Comparison of ENCODE assay signal across 13 cellular contexts in the genomic region with DNA sequence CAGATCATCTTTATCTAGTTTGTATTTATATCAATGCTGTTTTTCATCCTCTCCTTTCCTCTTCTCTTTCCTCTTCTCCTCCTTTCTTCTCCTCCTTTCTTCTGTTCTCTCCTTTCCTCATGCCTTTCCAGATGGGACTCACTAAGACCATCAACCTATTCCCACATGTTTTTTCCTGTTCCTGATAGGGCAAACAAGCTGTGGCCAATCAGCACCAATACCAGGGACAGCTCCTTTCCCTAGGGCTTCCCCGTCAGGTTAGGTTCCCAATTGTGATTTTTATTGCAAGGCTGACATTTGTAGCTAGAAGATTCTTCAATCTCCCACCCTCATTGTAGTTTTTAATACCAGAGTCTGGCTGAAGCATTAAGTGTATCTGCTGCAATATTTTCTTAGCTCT.
DNase-seq lines count a peak whose midpoint lies in the region; ATAC-seq and TF ChIP-seq lines count a peak whose summit lies in the region.
"Had no signal": no experiment of that assay in that cellular context is flagged by ENCODE, and none has a peak within 500 bp of the region (broad histone marks: within the 10 kb centered on the region; RNA-seq: fewer than 3 reads in every experiment).

No MANE protein-coding gene starts in this region.

- CTCF ChIA-PET in HCT116 (lab: Charles Lee), result no interaction called here

- no peak overlapping the region for H2AFZ ChIP-seq in HCT116 (ENCODE audit: low read depth, low read length, poor library complexity, severe bottlenecking)

- TF ChIP-seq CTCF in HCT116 (IDR thresholded peaks at IDR 0.05 in 2 of 3, conservative IDR thresholded peaks at IDR 0.05 in 1 of 3; ENCODE audit: borderline replicate concordance in 1 of 3, insufficient read depth in 1 of 3, low read depth in 2 of 3, low read length in 2 of 3), result no peak
- no peak for TF ChIP-seq CTCF in fibroblast of pulmonary artery (IDR thresholded peaks at IDR 0.05; ENCODE audit: low read length, missing control alignments)
- TF ChIP-seq CTCF in tibial nerve (IDR thresholded peaks at IDR 0.05), result no peak

- peaks cover 47% of the 10 kb centered on the region for H3K27me3 ChIP-seq in HCT116 (ENCODE audit: insufficient read depth, low read length)
- no peaks in the 10 kb centered on the region for H3K27me3 ChIP-seq in tibial nerve

- no peaks in the 10 kb centered on the region; a peak in 1 of 4 replicates for H3K4me1 ChIP-seq in HCT116 (ENCODE audit: control insufficient read depth in 1 of 2, insufficient read depth in 2 of 2, low read length in 2 of 2)
- H3K4me1 ChIP-seq in tibial nerve, result no peaks in the 10 kb centered on the region

- RAD21 ChIA-PET in HCT116 (lab: Charles Lee; ENCODE audit: low non-redundant PET in 1 of 2, low total read pairs in 2 of 2, uncharacterized antibody in 2 of 2, unreplicated experiment in 2 of 2), result no interaction called here

- H3K9ac ChIP-seq in HCT116 (ENCODE audit: low read length), result no peak overlapping the region

- H3K4me3 ChIP-seq in HCT116 (replicated peaks in 1 of 2; ENCODE audit: low read depth in 1 of 2, low read length in 2 of 2) (no peak overlapping the region), fibroblast of pulmonary artery (replicated peaks; ENCODE audit: low read depth, low read length) (no peak overlapping the region), tibial nerve (no peak overlapping the region)

- 29 to 47% methylated on average over 1 of the region's 1 CpG for WGBS in tibial nerve, 2 donors

- H3K4me2 ChIP-seq in HCT116 (ENCODE audit: low read length), result no peak overlapping the region

- POLR2A ChIA-PET in HCT116 (lab: Charles Lee), result no interaction called here

- no peak for TF ChIP-seq RAD21 in HCT116 (IDR thresholded peaks at IDR 0.05; ENCODE audit: low read depth)

- no peak for TF ChIP-seq EP300 in tibial nerve (IDR thresholded peaks at IDR 0.05)

- H3K36me3 ChIP-seq in HCT116 (ENCODE audit: control insufficient read depth in 1 of 2, insufficient read depth in 2 of 2, low read length in 2 of 2), result no peaks in the 10 kb centered on the region
- H3K36me3 ChIP-seq in tibial nerve, result no peaks in the 10 kb centered on the region

- H4K20me1 ChIP-seq in HCT116 (ENCODE audit: insufficient read depth), result no peaks in the 10 kb centered on the region; the same call in 1 of the 2 replicates

- no peak for DNase-seq in HCT116 (ENCODE audit: low read depth, low spot score)
- peak; percentile 69 for DNase-seq in fibroblast of pulmonary artery (ENCODE audit: low read depth)
- DNase-seq in smooth muscle cell of the brain vasculature (ENCODE audit: low read depth, low spot score), result peak; percentile 26
- DNase-seq in NOMO-1 treated with dmso at 0.1 percent for 144 hours (lab: John Stamatoyannopoulos, UW; ENCODE audit: unreplicated experiment), result no peak
- no peak for DNase-seq in left cardiac atrium
- no peak for DNase-seq in tibial nerve (ENCODE audit: low spot score in 2 of 2)
- DNase-seq: cerebellar nuclear complex, DMS53, head of caudate nucleus, KBM-7, SHP77 treated with DMSO at 0.1 percent for 48 hours had no signal

- TF ChIP-seq POLR2A in HCT116 (IDR thresholded peaks at IDR 0.05; ENCODE audit: borderline replicate concordance, extremely low read depth, insufficient read depth, insufficient read length) (no peak), tibial nerve (IDR thresholded peaks at IDR 0.05) (no peak)

- H3K9me2 ChIP-seq in HCT116 (ENCODE audit: insufficient read depth), result no peaks in the 10 kb centered on the region

- no TSS peak for BruUV-seq in HCT116 (replicated peaks; lab: Mats Ljungman, UMichigan)

- no peaks in the 10 kb centered on the region for H3K9me3 ChIP-seq in HCT116 (ENCODE audit: control insufficient read depth in 1 of 2, insufficient read depth in 1 of 2, low read depth in 1 of 2, low read length in 2 of 2)
- peaks cover 0 to 11% (median 0%) of the 10 kb centered on the region in 4 donors for H3K9me3 ChIP-seq in tibial nerve

- intact Hi-C loops in HCT116 (cut with micrococcal nuclease), result no loop called here
- intact Hi-C loops in left cardiac atrium (cut with DNase I), result no loop called here

- H3K79me2 ChIP-seq in HCT116 (ENCODE audit: insufficient read depth, low read length), result no peaks in the 10 kb centered on the region

- H3K27ac ChIP-seq in HCT116 (ENCODE audit: low read depth, low read length), result no peak overlapping the region
- no peak overlapping the region for H3K27ac ChIP-seq in tibial nerve

- ATAC-seq in HCT116 (no peak), SK-N-SH treated with all-trans-retinoic acid at 6 μM for 48 hours (0 out of 3 replicates have a peak, but pooled peaks have one; percentile 48), left cardiac atrium (no peak)
- ATAC-seq: activated T-helper 17 cell treated with anti-CD3 and anti-CD28 coated beads, Interleukin-2, amount 50 U/mL, for 72 hours had no signal

TF ChIP-seq in HCT116, 20 proteins besides CTCF, POLR2A, EP300 and RAD21:
- TF ChIP-seq, protein P1, sequence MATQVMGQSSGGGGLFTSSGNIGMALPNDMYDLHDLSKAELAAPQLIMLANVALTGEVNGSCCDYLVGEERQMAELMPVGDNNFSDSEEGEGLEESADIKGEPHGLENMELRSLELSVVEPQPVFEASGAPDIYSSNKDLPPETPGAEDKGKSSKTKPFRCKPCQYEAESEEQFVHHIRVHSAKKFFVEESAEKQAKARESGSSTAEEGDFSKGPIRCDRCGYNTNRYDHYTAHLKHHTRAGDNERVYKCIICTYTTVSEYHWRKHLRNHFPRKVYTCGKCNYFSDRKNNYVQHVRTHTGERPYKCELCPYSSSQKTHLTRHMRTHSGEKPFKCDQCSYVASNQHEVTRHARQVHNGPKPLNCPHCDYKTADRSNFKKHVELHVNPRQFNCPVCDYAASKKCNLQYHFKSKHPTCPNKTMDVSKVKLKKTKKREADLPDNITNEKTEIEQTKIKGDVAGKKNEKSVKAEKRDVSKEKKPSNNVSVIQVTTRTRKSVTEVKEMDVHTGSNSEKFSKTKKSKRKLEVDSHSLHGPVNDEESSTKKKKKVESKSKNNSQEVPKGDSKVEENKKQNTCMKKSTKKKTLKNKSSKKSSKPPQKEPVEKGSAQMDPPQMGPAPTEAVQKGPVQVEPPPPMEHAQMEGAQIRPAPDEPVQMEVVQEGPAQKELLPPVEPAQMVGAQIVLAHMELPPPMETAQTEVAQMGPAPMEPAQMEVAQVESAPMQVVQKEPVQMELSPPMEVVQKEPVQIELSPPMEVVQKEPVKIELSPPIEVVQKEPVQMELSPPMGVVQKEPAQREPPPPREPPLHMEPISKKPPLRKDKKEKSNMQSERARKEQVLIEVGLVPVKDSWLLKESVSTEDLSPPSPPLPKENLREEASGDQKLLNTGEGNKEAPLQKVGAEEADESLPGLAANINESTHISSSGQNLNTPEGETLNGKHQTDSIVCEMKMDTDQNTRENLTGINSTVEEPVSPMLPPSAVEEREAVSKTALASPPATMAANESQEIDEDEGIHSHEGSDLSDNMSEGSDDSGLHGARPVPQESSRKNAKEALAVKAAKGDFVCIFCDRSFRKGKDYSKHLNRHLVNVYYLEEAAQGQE (IDR thresholded peaks at IDR 0.05; ENCODE audit: low read depth), result peak; percentile 60
- no peak for TF ChIP-seq TCF7L2 (IDR thresholded peaks at IDR 0.05; ENCODE audit: borderline replicate concordance, extremely low read depth, insufficient read depth, insufficient read length)
TF ChIP-seq in HCT116: peak in this region for 1.

TF ChIP-seq in SK-N-SH treated with all-trans-retinoic acid at 6 μM for 48 hours, 23 proteins besides CTCF, POLR2A, EP300 and RAD21:
- no peak for TF ChIP-seq ESRRG (CRISPR knock-in tag; IDR thresholded peaks at IDR 0.05)
- TF ChIP-seq ZFP3 (CRISPR knock-in tag; IDR thresholded peaks at IDR 0.05), result no peak
- TF ChIP-seq RARB (CRISPR knock-in tag; IDR thresholded peaks at IDR 0.05), result no peak
- TF ChIP-seq ZNF70 (CRISPR knock-in tag; IDR thresholded peaks at IDR 0.05), result no peak
- no peak for TF ChIP-seq GLIS3 (CRISPR knock-in tag; IDR thresholded peaks at IDR 0.05)
- no peak for TF ChIP-seq ZC3H10 (CRISPR knock-in tag; IDR thresholded peaks at IDR 0.05)
- TF ChIP-seq ARNTL (CRISPR knock-in tag; IDR thresholded peaks at IDR 0.05; ENCODE audit: borderline replicate concordance, low read depth), result no peak
- TF ChIP-seq, protein P2, sequence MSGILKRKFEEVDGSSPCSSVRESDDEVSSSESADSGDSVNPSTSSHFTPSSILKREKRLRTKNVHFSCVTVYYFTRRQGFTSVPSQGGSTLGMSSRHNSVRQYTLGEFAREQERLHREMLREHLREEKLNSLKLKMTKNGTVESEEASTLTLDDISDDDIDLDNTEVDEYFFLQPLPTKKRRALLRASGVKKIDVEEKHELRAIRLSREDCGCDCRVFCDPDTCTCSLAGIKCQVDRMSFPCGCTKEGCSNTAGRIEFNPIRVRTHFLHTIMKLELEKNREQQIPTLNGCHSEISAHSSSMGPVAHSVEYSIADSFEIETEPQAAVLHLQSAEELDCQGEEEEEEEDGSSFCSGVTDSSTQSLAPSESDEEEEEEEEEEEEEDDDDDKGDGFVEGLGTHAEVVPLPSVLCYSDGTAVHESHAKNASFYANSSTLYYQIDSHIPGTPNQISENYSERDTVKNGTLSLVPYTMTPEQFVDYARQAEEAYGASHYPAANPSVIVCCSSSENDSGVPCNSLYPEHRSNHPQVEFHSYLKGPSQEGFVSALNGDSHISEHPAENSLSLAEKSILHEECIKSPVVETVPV (CRISPR knock-in tag; IDR thresholded peaks at IDR 0.05), result no peak
- no peak for TF ChIP-seq TCF4 (CRISPR knock-in tag; IDR thresholded peaks at IDR 0.05; ENCODE audit: borderline replicate concordance)
- no peak for TF ChIP-seq ISL1 (CRISPR knock-in tag; IDR thresholded peaks at IDR 0.05)

Comparison
In these comparisons a context has a peak if more than half of its experiments do, and no peak if none do; other contexts are left out.
1. DNase-seq: peak in fibroblast of pulmonary artery (single experiment) and smooth muscle cell of the brain vasculature (single experiment); none in HCT116 (single experiment), NOMO-1 treated with dmso at 0.1 percent for 144 hours (single experiment), left cardiac atrium (single experiment) and tibial nerve (0 of 2).